Comparison of ENCODE assay signal across 8 cellular contexts in the genomic region with DNA sequence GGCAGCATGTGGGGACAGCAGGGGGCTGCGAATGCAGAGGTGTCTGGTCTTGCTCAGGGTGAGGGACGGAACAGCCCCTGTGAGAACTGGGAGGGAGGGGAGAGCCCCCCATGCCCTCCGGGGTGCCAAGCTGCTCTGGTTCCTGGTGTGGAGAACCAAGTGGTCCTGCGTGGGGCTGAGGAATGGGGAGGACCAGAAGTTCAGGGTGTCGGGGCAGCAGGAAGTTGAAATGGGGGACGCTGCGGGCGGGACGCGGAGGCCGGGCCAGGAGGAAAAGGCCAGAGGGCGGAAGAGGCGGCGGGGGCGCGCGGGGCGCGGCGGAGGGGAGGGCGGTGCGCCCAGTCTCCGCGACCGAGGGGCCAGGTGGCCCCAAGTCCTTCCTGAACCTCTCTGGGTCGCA. TPM values are rescaled to one million over a fixed set of nuclear protein-coding genes. Genes with fewer than 3 reads are reported as not detected.
DNase-seq lines count a peak whose midpoint lies in the region; TF ChIP-seq lines count a peak whose summit lies in the region.

No MANE protein-coding gene starts in this region.

- H3K27me3 ChIP-seq in brain microvascular endothelial cell (replicated peaks) (no peaks in the 10 kb centered on the region), mesenchymal stem cell (ENCODE audit: control insufficient read depth in 1 of 2, insufficient read depth in 1 of 2, low read length in 2 of 2) (peaks cover 11 to 34% of the 10 kb centered on the region in 2 experiments), transverse colon (no peaks in the 10 kb centered on the region)

- no peak for TF ChIP-seq POLR2A in transverse colon (IDR thresholded peaks at IDR 0.05)

- peaks cover 14% of the 10 kb centered on the region for H3K4me1 ChIP-seq in mesenchymal stem cell (ENCODE audit: control insufficient read depth, insufficient read depth, low read depth, low read length)
- H3K4me1 ChIP-seq in transverse colon: peaks cover 5 to 33% (median 25%) of the 10 kb centered on the region in 4 donors

- H3K4ac ChIP-seq in mesenchymal stem cell (ENCODE audit: low read depth in 1 of 2, low read length in 2 of 2): no peak overlapping the region

- H4K91ac ChIP-seq in mesenchymal stem cell (ENCODE audit: low read length): no peak overlapping the region

- peak overlapping the region; percentile 65 for H3K4me3 Mint-ChIP-seq in activated T-cell treated with anti-CD3 and anti-CD28 coated beads, Interleukin-2, amount 50 U/mL, for 24 hours

- H2AK5ac ChIP-seq in mesenchymal stem cell (ENCODE audit: low read length, severe bottlenecking): no peak overlapping the region

- H3K36me3 ChIP-seq in brain microvascular endothelial cell (replicated peaks): no peaks in the 10 kb centered on the region
- H3K36me3 ChIP-seq in mesenchymal stem cell (ENCODE audit: control insufficient read depth in 1 of 2, insufficient read depth in 2 of 2, low read depth in 1 of 2, low read length in 2 of 2): no peaks in the 10 kb centered on the region
- H3K36me3 ChIP-seq in transverse colon: no peaks in the 10 kb centered on the region

- H3K4me1 Mint-ChIP-seq in activated T-cell treated with anti-CD3 and anti-CD28 coated beads, Interleukin-2, amount 50 U/mL, for 24 hours (ENCODE audit: low read depth): peaks cover 8% of the 10 kb centered on the region

- H3K79me1 ChIP-seq in mesenchymal stem cell (replicated peaks; ENCODE audit: low read length, poor library complexity, severe bottlenecking): no peaks in the 10 kb centered on the region

- H3K18ac ChIP-seq in mesenchymal stem cell (ENCODE audit: low read depth in 1 of 2, low read length in 2 of 2): no peak overlapping the region

- no peaks in the 10 kb centered on the region for H3K36me3 Mint-ChIP-seq in activated T-cell treated with anti-CD3 and anti-CD28 coated beads, Interleukin-2, amount 50 U/mL, for 24 hours (ENCODE audit: low read depth)

- peak overlapping the region in 1 of 2 experiments; percentile 31 for H2BK12ac ChIP-seq in mesenchymal stem cell (ENCODE audit: low read length in 2 of 2)

- H3K9me3 Mint-ChIP-seq in activated T-cell treated with anti-CD3 and anti-CD28 coated beads, Interleukin-2, amount 50 U/mL, for 24 hours: no peaks in the 10 kb centered on the region

- H3K23ac ChIP-seq in mesenchymal stem cell (ENCODE audit: low read length in 2 of 2): peak overlapping the region in 1 of 2 experiments; percentile 79

- H3K9ac ChIP-seq in mesenchymal stem cell (ENCODE audit: low read length): no peak overlapping the region

- no peak overlapping the region for H3K14ac ChIP-seq in mesenchymal stem cell (ENCODE audit: low read length in 2 of 2)

- WGBS in mesenchymal stem cell: 22% methylated on average over 15 of the region's 26 CpGs
- WGBS in transverse colon (ENCODE audit: low coverage in 1 of 2), 2 donors: 6 to 50% methylated on average over 2 to 26 of the region's 26 CpGs

- no peak for DNase-seq in activated T-cell treated with anti-CD3 and anti-CD28 coated beads, Interleukin-2, amount 50 U/mL, for 24 hours
- no peak for DNase-seq in activated T-cell treated with anti-CD3 and anti-CD28 coated beads, Interleukin-2, amount 50 U/mL, for 1 hour
- DNase-seq in brain microvascular endothelial cell: no peak
- DNase-seq in mesenchymal stem cell: no peak
- peak; percentile 30 for DNase-seq in transverse colon
- no peak for DNase-seq in NCI-H510A (lab: John Stamatoyannopoulos, UW)
- no peak for DNase-seq in iPS-NIHi7 (ENCODE audit: extremely low spot score)
- no peak for DNase-seq in NCI-H2196 treated with DMSO at 0.1 percent for 48 hours (lab: John Stamatoyannopoulos, UW; ENCODE audit: unreplicated experiment)

- no peak overlapping the region for H2BK5ac ChIP-seq in mesenchymal stem cell (ENCODE audit: low read depth, low read length, poor library complexity, severe bottlenecking)

- TF ChIP-seq CTCF in brain microvascular endothelial cell (IDR thresholded peaks at IDR 0.05; ENCODE audit: low read depth, low read length, missing control alignments) (no peak), transverse colon (IDR thresholded peaks at IDR 0.05) (no peak)

- H3K27ac ChIP-seq in brain microvascular endothelial cell (no peak overlapping the region), mesenchymal stem cell (ENCODE audit: low read length, poor library complexity, severe bottlenecking) (no peak overlapping the region), transverse colon (peak overlapping the region; percentile 72 to 88 (median 76))

- H3K4me3 ChIP-seq in brain microvascular endothelial cell (ENCODE audit: low read depth, low read length): peak overlapping the region; percentile 20
- H3K4me3 ChIP-seq in mesenchymal stem cell (ENCODE audit: insufficient read depth in 1 of 2, low read depth in 1 of 2, low read length in 2 of 2): peak overlapping the region; percentile 30 to 58
- peak overlapping the region; percentile 33 to 61 (median 44) for H3K4me3 ChIP-seq in transverse colon

- no peaks in the 10 kb centered on the region for H3K9me3 ChIP-seq in mesenchymal stem cell (ENCODE audit: control insufficient read depth, low read length)
- H3K9me3 ChIP-seq in transverse colon: no peaks in the 10 kb centered on the region

- peaks cover 15% of the 10 kb centered on the region for H3K27me3 Mint-ChIP-seq in activated T-cell treated with anti-CD3 and anti-CD28 coated beads, Interleukin-2, amount 50 U/mL, for 24 hours

- no peak for TF ChIP-seq EP300 in transverse colon (IDR thresholded peaks at IDR 0.05; ENCODE audit: low read depth)

- peak overlapping the region; percentile 92 for H3K4me2 ChIP-seq in mesenchymal stem cell (ENCODE audit: low read length, poor library complexity, severe bottlenecking)

- no peak overlapping the region for H2BK15ac ChIP-seq in mesenchymal stem cell (ENCODE audit: low read depth, poor library complexity, severe bottlenecking)

- no peak overlapping the region for H2BK120ac ChIP-seq in mesenchymal stem cell (ENCODE audit: low read depth, low read length)

- H4K8ac ChIP-seq in mesenchymal stem cell (ENCODE audit: low read length): peak overlapping the region; percentile 21

- peak overlapping the region; percentile 73 for H2AFZ ChIP-seq in mesenchymal stem cell (ENCODE audit: low read depth, low read length)

- no peak overlapping the region for H3K27ac Mint-ChIP-seq in activated T-cell treated with anti-CD3 and anti-CD28 coated beads, Interleukin-2, amount 50 U/mL, for 24 hours

- in situ Hi-C loops in brain microvascular endothelial cell (cut with HindIII; ENCODE audit: low pct_ligation_motif_present, low sequenced_read_pairs) (no loop called here), transverse colon (cut with MboI; ENCODE audit: low pct_ligation_motif_present in 1 of 4, low pct_unique_long_range_greater_than_20kb in 1 of 4, low sequenced_read_pairs in 3 of 4) (no loop called here)

- intact Hi-C loops in transverse colon (cut with DNase I; ENCODE audit: low total_unique reads): no loop called here

RNA-seq across cellular contexts. Expression of gene ALDH3A1, which starts 3.6 kb away (rescaled TPM):
- polyA plus RNA-seq in mesenchymal stem cell (2013, experiment 1 of 2): not detected
- not detected for polyA plus RNA-seq in mesenchymal stem cell (2013, experiment 2 of 2)
- 10 to 100 TPM in 1 of 4 donors, 1 to 10 TPM in 3; 1.2 to 15.3 (median 3.4) TPM for total RNA-seq in transverse colon

RNA-seq across cellular contexts. Expression of gene SLC47A2, which starts 28.1 kb away (rescaled TPM):
- polyA plus RNA-seq in mesenchymal stem cell (2013, experiment 1 of 2): not detected
- polyA plus RNA-seq in mesenchymal stem cell (2013, experiment 2 of 2): not detected
- 1 to 10 TPM in 1 of 4 donors, under 1 TPM in 2, not detected in 1; 0.27 to 1.1 (median 0.32) TPM for total RNA-seq in transverse colon

Comparison
In these comparisons a context has a peak if more than half of its experiments do, and no peak if none do; other contexts are left out.
1. H3K27ac ChIP-seq: peak in transverse colon (4 of 4); none in brain microvascular endothelial cell (single experiment) and mesenchymal stem cell (single experiment).
2. Peak in every context shown above with its lines, with median percentiles within 50 percentile points of each other: H3K4me3 ChIP-seq.